Comparison of ENCODE assay signal across 13 cellular contexts in genomic region chr2:239165206-239165831, GRCh38.
DNase-seq lines count a peak whose midpoint lies in the region; ATAC-seq, FAIRE-seq and TF ChIP-seq lines count a peak whose summit lies in the region.
"Had no signal": no experiment of that assay in that cellular context is flagged by ENCODE, and none has a peak within 500 bp of the region (broad histone marks: within the 10 kb centered on the region; RNA-seq: fewer than 3 reads in every experiment).

No MANE protein-coding gene starts in this region.

- no peak for TF ChIP-seq POLR2A in GM12891 (IDR thresholded peaks at IDR 0.05; ENCODE audit: low read depth, low read length)

- no peaks in the 10 kb centered on the region for H3K9me3 Mint-ChIP-seq in WTC11
- H3K9me3 Mint-ChIP-seq in type B pancreatic cell, result no peaks in the 10 kb centered on the region
- H3K9me3 Mint-ChIP-seq: activated T-helper 1 cell treated with anti-CD3 and anti-CD28 coated beads, Interleukin-12 subunit alpha, Interleukin-12 subunit beta, Interleukin-2, Interleukin-4 antibody, amounts not matched to agents 30 ng/mL and 10 ng/mL and 1 ng/mL, durations not matched to agents 14 hours and 24 hours and 36 hours had no signal

- POLR2A ChIA-PET in WTC11 (lab: Charles Lee), result no interaction called here

- no peak overlapping the region for H3K4me3 ChIP-seq in mucosa of descending colon

- H3K36me3 Mint-ChIP-seq in WTC11, result peaks cover 9% of the 10 kb centered on the region
- H3K36me3 Mint-ChIP-seq in type B pancreatic cell, result peaks cover 15% of the 10 kb centered on the region

- H3K27ac Mint-ChIP-seq in WTC11 (peak overlapping the region; percentile 90; the same call in 1 of the 2 replicates), type B pancreatic cell (no peak overlapping the region)
- H3K27ac Mint-ChIP-seq: activated T-helper 1 cell treated with anti-CD3 and anti-CD28 coated beads, Interleukin-12 subunit alpha, Interleukin-12 subunit beta, Interleukin-2, Interleukin-4 antibody, amounts not matched to agents 30 ng/mL and 10 ng/mL and 1 ng/mL, durations not matched to agents 14 hours and 24 hours and 36 hours had no signal

- CTCF ChIA-PET in WTC11 (lab: Charles Lee), result no interaction called here

- no peaks in the 10 kb centered on the region for H3K9me3 ChIP-seq in mucosa of descending colon

- intact Hi-C loops in left cardiac atrium (cut with DNase I), result no loop called here
- intact Hi-C loops in Right ventricle myocardium inferior (cut with DNase I), result no loop called here
- intact Hi-C loops in mucosa of descending colon (cut with DNase I, micrococcal nuclease), result no loop called here

- no peaks in the 10 kb centered on the region for H3K36me3 ChIP-seq in mucosa of descending colon (ENCODE audit: low read depth)

- DNase-seq in left cardiac atrium (peak; percentile 13), Right ventricle myocardium inferior (ENCODE audit: missing footprints) (no peak), WTC11 (ENCODE audit: low spot score) (peak; percentile 1), mucosa of descending colon (peak in 2 of 3 donors; percentile 10 to 31), type B pancreatic cell (ENCODE audit: extremely low spot score, unreplicated experiment) (peak; percentile 47), GM12891 (ENCODE audit: insufficient read length, low spot score) (no peak)
- DNase-seq: amygdala, DMS53, erythroblast, NCI-H1105 treated with DMSO at 0.1 percent for 48 hours had no signal

- H3K4me1 Mint-ChIP-seq in WTC11, result no peaks in the 10 kb centered on the region
- no peaks in the 10 kb centered on the region for H3K4me1 Mint-ChIP-seq in type B pancreatic cell (ENCODE audit: unreplicated experiment)

- no peak overlapping the region for H3K4me3 Mint-ChIP-seq in WTC11
- no peak overlapping the region for H3K4me3 Mint-ChIP-seq in type B pancreatic cell
- H3K4me3 Mint-ChIP-seq: activated T-helper 1 cell treated with anti-CD3 and anti-CD28 coated beads, Interleukin-12 subunit alpha, Interleukin-12 subunit beta, Interleukin-2, Interleukin-4 antibody, amounts not matched to agents 30 ng/mL and 10 ng/mL and 1 ng/mL, durations not matched to agents 14 hours and 24 hours and 36 hours had no signal

- ATAC-seq in left cardiac atrium (no peak), Right ventricle myocardium inferior (no peak), WTC11 (no peak), mucosa of descending colon (no peak), HG02610 (IDR thresholded peaks at IDR 0.05; ENCODE audit: unreplicated experiment) (no peak), HG03045 (IDR thresholded peaks at IDR 0.05; ENCODE audit: unreplicated experiment) (no peak)

- TF ChIP-seq CTCF in WTC11 (IDR thresholded peaks at IDR 0.05) (no peak), mucosa of descending colon (IDR thresholded peaks at IDR 0.05) (no peak), type B pancreatic cell (conservative IDR thresholded peaks at IDR 0.05) (no peak)

- FAIRE-seq in GM12891 (lab: Jason Lieb, UNC), result no peak

- H3K27me3 Mint-ChIP-seq in WTC11 (ENCODE audit: low read depth), result no peaks in the 10 kb centered on the region
- no peaks in the 10 kb centered on the region for H3K27me3 Mint-ChIP-seq in type B pancreatic cell

- H3K4me1 ChIP-seq in mucosa of descending colon (ENCODE audit: low read depth), result no peaks in the 10 kb centered on the region

TF ChIP-seq in WTC11, 78 proteins besides CTCF, POLR2A, EP300 and RAD21:
- TF ChIP-seq ZSCAN18 (CRISPR knock-in tag; IDR thresholded peaks at IDR 0.05), result no peak

TF ChIP-seq in GM12891, 5 proteins besides CTCF, POLR2A, EP300 and RAD21:
- no peak for TF ChIP-seq SPI1 (IDR thresholded peaks at IDR 0.05; ENCODE audit: low read depth, low read length)
- TF ChIP-seq POU2F2 (IDR thresholded peaks at IDR 0.05; ENCODE audit: low read depth, low read length), result no peak
- TF ChIP-seq PAX5 (IDR thresholded peaks at IDR 0.05; ENCODE audit: insufficient read depth, low read length, severe bottlenecking), result no peak
- TF ChIP-seq POLR2AphosphoS5 (IDR thresholded peaks at IDR 0.05; ENCODE audit: low read depth, low read length), result no peak
- no peak for TF ChIP-seq TAF1 (IDR thresholded peaks at IDR 0.05; ENCODE audit: low read depth, low read length)

Comparison
In these comparisons a context has a peak if more than half of its experiments do, and no peak if none do; other contexts are left out.
1. DNase-seq: peak in left cardiac atrium (single experiment), WTC11 (single experiment), mucosa of descending colon (2 of 3) and type B pancreatic cell (single experiment); none in Right ventricle myocardium inferior (single experiment) and GM12891 (single experiment).